9 cellular contexts compared by ENCODE assay signal in genomic region chr12:52041695-52042123, GRCh38. TPM values are rescaled to one million over a fixed set of nuclear protein-coding genes. Genes with fewer than 3 reads are reported as not detected.
A peak's percentile ranks its signal among the peaks of the same experiment; 100 is the strongest.
DNase-seq lines count a peak whose midpoint lies in the region; ATAC-seq and TF ChIP-seq lines count a peak whose summit lies in the region.
"Had no signal": no experiment of that assay in that cellular context is flagged by ENCODE, and none has a peak within 500 bp of the region (broad histone marks: within the 10 kb centered on the region; RNA-seq: fewer than 3 reads in every experiment).

No MANE protein-coding gene starts in this region.

- H3K27ac ChIP-seq in heart right ventricle (peak overlapping the region in 8 of 10 donors; percentile 91 to 100 (median 98)), thyroid gland (peak overlapping the region; percentile 95 to 98 (median 95))

- 55 to 56% methylated on average over 6 of the region's 6 CpGs for WGBS in heart right ventricle, 2 donors
- WGBS in thyroid gland, 2 donors: 51 to 64% methylated on average over 5 of the region's 6 CpGs

- intact Hi-C loops in heart right ventricle (cut with DNase I) (no loop called here), thyroid gland (cut with DNase I) (no loop called here), head of caudate nucleus (cut with DNase I) (no loop called here)

- peak in 7 of 8 donors; percentile 1 to 39 (median 14) for ATAC-seq in heart right ventricle

- H3K9me3 ChIP-seq in heart right ventricle (no peaks in the 10 kb centered on the region), thyroid gland (no peaks in the 10 kb centered on the region)
- H3K9me3 ChIP-seq: Caco-2 had no signal

- DNase-seq in activated effector memory CD4-positive, alpha-beta T cell treated with anti-CD3 and anti-CD28 coated beads, Interleukin-2, amount 50 U/mL, for 16 hours: peak; percentile 76
- DNase-seq in activated effector memory CD4-positive, alpha-beta T cell treated with Interleukin-2 at 50 U/mL for 16 hours: no peak
- peak; percentile 40 for DNase-seq in activated T-cell treated with anti-CD3 and anti-CD28 coated beads for 4 hours
- peak in 1 of 2 donors; percentile 67 for DNase-seq in heart right ventricle
- DNase-seq in thyroid gland: peak; percentile 55 to 62
- DNase-seq in NCI-H748 treated with DMSO at 0.1 percent for 48 hours (lab: John Stamatoyannopoulos, UW): no peak
- no peak for DNase-seq in NCI-H82 (lab: John Stamatoyannopoulos, UW)
- no peak for DNase-seq in head of caudate nucleus
- DNase-seq: Caco-2 had no signal

- H3K4me1 ChIP-seq in heart right ventricle: peaks cover 40 to 97% (median 87%) of the 10 kb centered on the region in 9 donors
- peaks cover 46 to 86% of the 10 kb centered on the region in 2 donors for H3K4me1 ChIP-seq in thyroid gland

- TF ChIP-seq CTCF in heart right ventricle (IDR thresholded peaks at IDR 0.05): peak in 3 of 9 donors; percentile 34 to 47 (median 36)
- no peak for TF ChIP-seq CTCF in thyroid gland (IDR thresholded peaks at IDR 0.05)

- no peak for TF ChIP-seq POLR2A in thyroid gland (IDR thresholded peaks at IDR 0.05)

- peaks cover 0 to 1% (median 0%) of the 10 kb centered on the region in 9 donors for H3K36me3 ChIP-seq in heart right ventricle
- no peaks in the 10 kb centered on the region for H3K36me3 ChIP-seq in thyroid gland

- H3K27me3 ChIP-seq in heart right ventricle: no peaks in the 10 kb centered on the region
- H3K27me3 ChIP-seq in thyroid gland: no peaks in the 10 kb centered on the region

- no peak overlapping the region for H3K4me3 ChIP-seq in heart right ventricle
- H3K4me3 ChIP-seq in thyroid gland (replicated peaks in 1 of 3): no peak overlapping the region

RNA-seq across cellular contexts. Expression of gene NR4A1, which starts 9.5 kb away (rescaled TPM):
- 100 to 1,000 TPM in 6 of 10 donors, 10 to 100 TPM in 4; 34.6 to 588 (median 105) TPM for total RNA-seq in heart right ventricle
- polyA plus RNA-seq in heart right ventricle: 10 to 100 TPM; 53.2 to 83.0 TPM
- 100 to 1,000 TPM in 1 of 4 donors, 10 to 100 TPM in 3; 46.3 to 156 (median 83.5) TPM for total RNA-seq in thyroid gland

RNA-seq across cellular contexts. Expression of gene ATG101, which starts 28.1 kb away (rescaled TPM):
- total RNA-seq in heart right ventricle (10 to 100 TPM; 17.5 to 31.8 (median 22.2) TPM), thyroid gland (10 to 100 TPM; 40.7 to 61.1 (median 48.0) TPM)
- 10 to 100 TPM; 14.6 to 90.2 TPM for polyA plus RNA-seq in heart right ventricle

RNA-seq across cellular contexts. Expression of gene TAMALIN, which starts 35.0 kb away (rescaled TPM):
- total RNA-seq in heart right ventricle (10 to 100 TPM; 16.6 to 47.0 (median 23.9) TPM), thyroid gland (10 to 100 TPM in 3 of 4 donors, 1 to 10 TPM in 1; 9.8 to 20.8 (median 14.5) TPM)
- polyA plus RNA-seq in heart right ventricle: 10 to 100 TPM; 27.2 to 58.8 TPM

RNA-seq across cellular contexts. Expression of gene SMIM41, which starts 37.8 kb away (rescaled TPM):
- total RNA-seq in heart right ventricle (under 1 TPM in 3 of 10 donors, not detected in 7; 0.19 to 0.52 (median 0.26) TPM), thyroid gland (under 1 TPM in 1 of 4 donors, not detected in 3; 0.67 TPM)
- under 1 TPM in 1 of 2 donors, not detected in 1; 0.29 TPM for polyA plus RNA-seq in heart right ventricle
- total RNA-seq: Caco-2 had no signal

Comparison
In these comparisons a context has a peak if more than half of its experiments do, and no peak if none do; other contexts are left out.
1. DNase-seq: peak in activated effector memory CD4-positive, alpha-beta T cell treated with anti-CD3 and anti-CD28 coated beads, Interleukin-2, amount 50 U/mL, for 16 hours (single experiment), activated T-cell treated with anti-CD3 and anti-CD28 coated beads for 4 hours (single experiment) and thyroid gland (2 of 2); none in activated effector memory CD4-positive, alpha-beta T cell treated with Interleukin-2 at 50 U/mL for 16 hours (single experiment), NCI-H748 treated with DMSO at 0.1 percent for 48 hours (single experiment), NCI-H82 (single experiment) and head of caudate nucleus (0 of 42).